ENCODE assay signal across 31 cellular contexts in genomic region chr10:4525095-4525494, GRCh38.
"Had no signal": no experiment of that assay in that cellular context is flagged by ENCODE, and none has a peak within 500 bp of the region (broad histone marks: within the 10 kb centered on the region; RNA-seq: fewer than 3 reads in every experiment).

No MANE protein-coding gene starts in this region.

- H3K4me3 ChIP-seq: adrenal gland, body of pancreas, esophagus squamous epithelium, gastrocnemius medialis, heart right ventricle had no signal

- H3K4me1 ChIP-seq: adrenal gland, body of pancreas had no signal

- FAIRE-seq: colon, endothelial cell of umbilical vein had no signal

- H3K9me3 ChIP-seq: adrenal gland, body of pancreas, esophagus squamous epithelium, gastrocnemius medialis, heart right ventricle had no signal

- DNase-seq: activated CD4-positive, alpha-beta memory T cell treated with anti-CD3 and anti-CD28 coated beads for 36 hours; activated CD4-positive, alpha-beta T cell treated with anti-CD3 and anti-CD28 coated beads for 36 hours; activated CD4-positive, alpha-beta T cell treated with anti-CD3 and anti-CD28 coated beads, Interleukin-2, amount 10 ng/mL, durations not matched to agents 24 days and 14 days; activated CD4-positive, CD25-positive, alpha-beta regulatory T cell; activated CD4-positive, CD25-positive, alpha-beta regulatory T cell treated with anti-CD3 and anti-CD28 coated beads, Interleukin-2, amount 50 U/mL, for 72 hours; activated CD8-positive, alpha-beta memory T cell treated with anti-CD3 and anti-CD28 coated beads, Interleukin-2, amount 10 ng/mL, durations not matched to agents 7 days and 5 days; activated CD8-positive, alpha-beta memory T cell treated with anti-CD3 and anti-CD28 coated beads, Interleukin-2, amount 50 U/mL, for 4 hours; activated CD8-positive, alpha-beta T cell treated with anti-CD3 and anti-CD28 coated beads, Interleukin-2, amount 10 ng/mL, durations not matched to agents 7 days and 5 days; activated effector memory CD4-positive, alpha-beta T cell treated with anti-CD3 and anti-CD28 coated beads, Interleukin-2, amount 50 U/mL, for 16 hours; activated naive CD4-positive, alpha-beta T cell treated with anti-CD3 and anti-CD28 coated beads for 36 hours; activated naive CD8-positive, alpha-beta T cell treated with anti-CD3 and anti-CD28 coated beads for 36 hours; activated naive CD8-positive, alpha-beta T cell treated with anti-CD3 and anti-CD28 coated beads, Interleukin-2, amount 50 U/mL, for 24 hours; activated T-cell treated with anti-CD3 and anti-CD28 coated beads, Interleukin-2, amount 50 U/mL, for 1 hour; activated T-cell treated with anti-CD3 and anti-CD28 coated beads, Interleukin-2, amount 50 U/mL, for 48 hours; adrenal gland; amygdala; aorta; body of pancreas; caudate nucleus; cortex of kidney; dermis blood vessel endothelial cell; effector CD4-positive, alpha-beta T cell; effector memory CD8-positive, alpha-beta T cell; esophagus squamous epithelium; foreskin fibroblast; gastrocnemius medialis; heart right ventricle; T-helper 2 cell had no signal

- H3K36me3 ChIP-seq: adrenal gland, esophagus squamous epithelium, gastrocnemius medialis, heart right ventricle had no signal

- ATAC-seq: activated CD4-positive, alpha-beta T cell treated with anti-CD3 and anti-CD28 coated beads for 36 hours; activated CD8-positive, alpha-beta memory T cell treated with anti-CD3 and anti-CD28 coated beads, Interleukin-2, amount 10 ng/mL, durations not matched to agents 7 days and 5 days; activated CD8-positive, alpha-beta T cell treated with anti-CD3 and anti-CD28 coated beads, Interleukin-2, amount 10 ng/mL, durations not matched to agents 7 days and 5 days; activated naive CD8-positive, alpha-beta T cell treated with anti-CD3 and anti-CD28 coated beads, Interleukin-2, amount 50 U/mL, for 24 hours; body of pancreas; effector memory CD8-positive, alpha-beta T cell; gastrocnemius medialis had no signal

- H3K27me3 ChIP-seq: adrenal gland, body of pancreas, esophagus squamous epithelium, gastrocnemius medialis, heart right ventricle had no signal

- H3K27ac ChIP-seq: adrenal gland, body of pancreas, epithelial cell of prostate, esophagus squamous epithelium, gastrocnemius medialis, heart right ventricle had no signal
